9 cellular contexts compared by ENCODE assay signal in genomic region chr10:103853428-103854264, GRCh38. TPM values are rescaled to one million over a fixed set of nuclear protein-coding genes. Genes with fewer than 3 reads are reported as not detected.
DNase-seq lines count a peak whose midpoint lies in the region; ATAC-seq and TF ChIP-seq lines count a peak whose summit lies in the region.
"Had no signal": no experiment of that assay in that cellular context is flagged by ENCODE, and none has a peak within 500 bp of the region (broad histone marks: within the 10 kb centered on the region; RNA-seq: fewer than 3 reads in every experiment).

No MANE protein-coding gene starts in this region.

- no peak overlapping the region for H3K27ac Mint-ChIP-seq in activated T-helper 1 cell treated with anti-CD3 and anti-CD28 coated beads, Interleukin-12 subunit alpha, Interleukin-12 subunit beta, Interleukin-2, Interleukin-4 antibody, amounts not matched to agents 30 ng/mL and 10 ng/mL and 1 ng/mL, durations not matched to agents 14 hours and 24 hours and 36 hours

- H3K27ac ChIP-seq in liver (ENCODE audit: low read depth in 1 of 2, low read length in 2 of 2) (peak overlapping the region in 1 of 2 donors; percentile 23), stomach (peak overlapping the region in 4 of 5 donors; percentile 54 to 83 (median 80))

- TF ChIP-seq EP300 in stomach (IDR thresholded peaks at IDR 0.05) = no peak

- DNase-seq in NCI-H2171 treated with DMSO at 0.1 percent for 48 hours (lab: John Stamatoyannopoulos, UW) (peak; percentile 21), NCI-H2171 (lab: John Stamatoyannopoulos, UW) (no peak), stomach (no peak), NCI-H1436 treated with DMSO at 0.1 percent for 48 hours (lab: John Stamatoyannopoulos, UW) (no peak)
- no peak for DNase-seq in activated T-helper 1 cell treated with anti-CD3 and anti-CD28 coated beads, Interleukin-12 subunit alpha, Interleukin-12 subunit beta, Interleukin-2, Interleukin-4 antibody, amounts not matched to agents 30 ng/mL and 10 ng/mL and 1 ng/mL, durations not matched to agents 14 hours and 24 hours and 36 hours (ENCODE audit: low spot score)
- DNase-seq: NCI-H2107 had no signal

- peaks cover 21% of the 10 kb centered on the region for H3K4me1 Mint-ChIP-seq in activated T-helper 1 cell treated with anti-CD3 and anti-CD28 coated beads, Interleukin-12 subunit alpha, Interleukin-12 subunit beta, Interleukin-2, Interleukin-4 antibody, amounts not matched to agents 30 ng/mL and 10 ng/mL and 1 ng/mL, durations not matched to agents 14 hours and 24 hours and 36 hours (ENCODE audit: low read depth)

- TF ChIP-seq POLR2A in stomach (IDR thresholded peaks at IDR 0.05) = no peak

- ATAC-seq in HG03135 (IDR thresholded peaks at IDR 0.05; ENCODE audit: unreplicated experiment) = no peak
- ATAC-seq in activated CD4-positive, CD25-positive, alpha-beta regulatory T cell treated with anti-CD3 and anti-CD28 coated beads, Interleukin-2, amount 50 U/mL, for 24 hours = no peak

- H3K4me3 Mint-ChIP-seq in activated T-helper 1 cell treated with anti-CD3 and anti-CD28 coated beads, Interleukin-12 subunit alpha, Interleukin-12 subunit beta, Interleukin-2, Interleukin-4 antibody, amounts not matched to agents 30 ng/mL and 10 ng/mL and 1 ng/mL, durations not matched to agents 14 hours and 24 hours and 36 hours = peak overlapping the region; percentile 87

- H3K9ac ChIP-seq in liver (ENCODE audit: low read depth in 1 of 2, low read length in 2 of 2) = no peak overlapping the region

- H3K9me3 Mint-ChIP-seq in activated T-helper 1 cell treated with anti-CD3 and anti-CD28 coated beads, Interleukin-12 subunit alpha, Interleukin-12 subunit beta, Interleukin-2, Interleukin-4 antibody, amounts not matched to agents 30 ng/mL and 10 ng/mL and 1 ng/mL, durations not matched to agents 14 hours and 24 hours and 36 hours = no peaks in the 10 kb centered on the region

- TF ChIP-seq CTCF in liver (IDR thresholded peaks at IDR 0.05; ENCODE audit: low read depth, low read length, missing input control) = no peak
- no peak for TF ChIP-seq CTCF in stomach (IDR thresholded peaks at IDR 0.05)

- H3K27me3 Mint-ChIP-seq in activated T-helper 1 cell treated with anti-CD3 and anti-CD28 coated beads, Interleukin-12 subunit alpha, Interleukin-12 subunit beta, Interleukin-2, Interleukin-4 antibody, amounts not matched to agents 30 ng/mL and 10 ng/mL and 1 ng/mL, durations not matched to agents 14 hours and 24 hours and 36 hours (ENCODE audit: insufficient read depth) = peaks cover 68% of the 10 kb centered on the region

- no peaks in the 10 kb centered on the region for H3K36me3 ChIP-seq in liver (ENCODE audit: control insufficient read depth in 4 of 4, insufficient read depth in 3 of 4, low read depth in 1 of 4, low read length in 3 of 4)
- H3K36me3 ChIP-seq in stomach = no peaks in the 10 kb centered on the region

- peak overlapping the region; percentile 60 to 78 (median 66) for H3K4me3 ChIP-seq in liver (ENCODE audit: low read depth in 1 of 3, low read length in 3 of 3)
- H3K4me3 ChIP-seq in stomach = peak overlapping the region; percentile 64 to 72 (median 64)

- TF ChIP-seq RAD21 in liver (IDR thresholded peaks at IDR 0.05) = no peak

- intact Hi-C loops in activated T-helper 1 cell treated with anti-CD3 and anti-CD28 coated beads, Interleukin-12 subunit alpha, Interleukin-12 subunit beta, Interleukin-2, Interleukin-4 antibody, amounts not matched to agents 30 ng/mL and 10 ng/mL and 1 ng/mL, durations not matched to agents 14 hours and 24 hours and 36 hours (cut with micrococcal nuclease) = loop anchor here (5.0 kb wide), 1 partner anchor 51 kb away; no protein-coding TSS in a partner anchor
- intact Hi-C loops in stomach (cut with DNase I; ENCODE audit: low total_unique reads) = no loop called here

- peaks cover 7 to 38% (median 27%) of the 10 kb centered on the region in 4 donors for H3K4me1 ChIP-seq in liver (ENCODE audit: control insufficient read depth in 4 of 4, insufficient read depth in 4 of 4, low read length in 3 of 4)
- peaks cover 56 to 73% (median 70%) of the 10 kb centered on the region in 4 donors for H3K4me1 ChIP-seq in stomach

- H3K27me3 ChIP-seq in liver (ENCODE audit: control insufficient read depth in 4 of 4, insufficient read depth in 4 of 4, low read length in 3 of 4) (no peaks in the 10 kb centered on the region), stomach (peaks cover 0 to 22% (median 0%) of the 10 kb centered on the region in 3 donors)

- H3K36me3 Mint-ChIP-seq in activated T-helper 1 cell treated with anti-CD3 and anti-CD28 coated beads, Interleukin-12 subunit alpha, Interleukin-12 subunit beta, Interleukin-2, Interleukin-4 antibody, amounts not matched to agents 30 ng/mL and 10 ng/mL and 1 ng/mL, durations not matched to agents 14 hours and 24 hours and 36 hours (ENCODE audit: low read depth) = no peaks in the 10 kb centered on the region

- WGBS in liver = 54% methylated on average over 9 of the region's 9 CpGs
- 35 to 50% (median 45%) methylated on average over 9 of the region's 9 CpGs for WGBS in stomach, 5 donors

- H3K9me3 ChIP-seq in liver (ENCODE audit: control insufficient read depth in 4 of 4, low read length in 3 of 4) (no peaks in the 10 kb centered on the region), stomach (no peaks in the 10 kb centered on the region)

TF ChIP-seq in liver, 16 proteins besides CTCF, POLR2A, EP300 and RAD21:
- TF ChIP-seq HNF4A (conservative IDR thresholded peaks at IDR 0.05) (peak in 1 of 2 donors; percentile 9), ATF3 (IDR thresholded peaks at IDR 0.05) (no peak)
TF ChIP-seq in liver: peak in this region for 1.

RNA-seq across cellular contexts. Expression of gene SH3PXD2A, which starts 1.7 kb away (rescaled TPM):
- 9.6 and 10.4 TPM in 2 replicates for total RNA-seq in activated T-helper 1 cell treated with anti-CD3 and anti-CD28 coated beads, Interleukin-12 subunit alpha, Interleukin-12 subunit beta, Interleukin-2, Interleukin-4 antibody, amounts not matched to agents 30 ng/mL and 10 ng/mL and 1 ng/mL, durations not matched to agents 14 hours and 24 hours and 36 hours
- total RNA-seq in liver (1 to 10 TPM; 4.5 to 5.5 TPM), stomach (10 to 100 TPM; 15.2 to 51.6 (median 23.2) TPM)
- polyA plus RNA-seq in liver (1 to 10 TPM in 1 of 2 donors, under 1 TPM in 1; 0.82 to 3.3 TPM), stomach (10 to 100 TPM; 12.8 to 42.6 (median 24.7) TPM)
